Comparison of ENCODE assay signal across 8 cellular contexts in the genomic region with DNA sequence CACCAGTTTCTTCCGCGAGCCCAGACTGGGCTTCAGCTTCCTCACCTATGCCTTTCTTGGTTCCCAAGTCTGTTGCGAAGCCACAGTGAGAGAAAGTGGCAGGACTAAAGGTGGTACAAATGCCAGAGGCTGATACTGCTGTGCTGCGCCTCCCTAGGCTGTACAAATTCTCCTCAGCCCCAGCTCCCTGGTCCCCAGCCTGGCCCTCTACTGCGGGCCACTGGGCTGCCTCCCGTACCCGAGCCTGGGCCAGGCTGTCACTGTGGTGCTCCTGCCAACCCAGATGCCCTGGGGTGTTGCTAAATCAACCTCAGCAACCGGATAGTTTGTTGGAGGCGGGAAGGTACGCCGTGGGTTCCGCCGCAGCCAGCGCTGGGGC. TPM values are rescaled to one million over a fixed set of nuclear protein-coding genes. Genes with fewer than 3 reads are reported as not detected.
DNase-seq lines count a peak whose midpoint lies in the region; ATAC-seq and TF ChIP-seq lines count a peak whose summit lies in the region.

No MANE protein-coding gene starts in this region.

- H4K20me1 ChIP-seq in PC-9 (ENCODE audit: insufficient read depth) (no peaks in the 10 kb centered on the region), fibroblast of lung (ENCODE audit: control insufficient read depth, extremely low read depth, insufficient read depth, low read length) (no peaks in the 10 kb centered on the region), smooth muscle cell (ENCODE audit: low read depth) (peaks cover 11% of the 10 kb centered on the region)

- WGBS in smooth muscle cell (ENCODE audit: low lambda C conversion rate) = 28% methylated on average over 14 of the region's 14 CpGs

- H3K4me1 ChIP-seq in BE2C = no peaks in the 10 kb centered on the region
- peaks cover 18% of the 10 kb centered on the region for H3K4me1 ChIP-seq in PC-9 (replicated peaks; ENCODE audit: insufficient read depth)
- H3K4me1 ChIP-seq in fibroblast of lung (ENCODE audit: control insufficient read depth, extremely low read depth, insufficient read depth, low read length) = peaks cover 13% of the 10 kb centered on the region
- H3K4me1 ChIP-seq in smooth muscle cell (ENCODE audit: low read depth) = no peaks in the 10 kb centered on the region

- intact Hi-C loops in PC-9 (cut with micrococcal nuclease; ENCODE audit: unreplicated experiment) = loop anchor here (1.0 kb wide), 1 partner anchor 33 kb away; no protein-coding TSS in a partner anchor

- TF ChIP-seq CTCF in BE2C (IDR thresholded peaks at IDR 0.05; ENCODE audit: low read depth, low read length) = no peak
- no peak for TF ChIP-seq CTCF in PC-9 (conservative IDR thresholded peaks at IDR 0.05)
- TF ChIP-seq CTCF in fibroblast of lung (conservative IDR thresholded peaks at IDR 0.05 in 1 of 2, IDR thresholded peaks at IDR 0.05 in 1 of 2; ENCODE audit: low read depth in 1 of 2, low read length in 2 of 2) = no peak
- TF ChIP-seq CTCF in smooth muscle cell (IDR thresholded peaks at IDR 0.05; ENCODE audit: borderline replicate concordance, insufficient read depth, poor library complexity, severe bottlenecking) = no peak

- H3F3A ChIP-seq in PC-9 (ENCODE audit: insufficient read depth, low read depth) (peaks cover 12% of the 10 kb centered on the region; the same call in 1 of the 2 replicates), smooth muscle cell (ENCODE audit: low read depth) (peaks cover 4% of the 10 kb centered on the region)

- POLR2A ChIA-PET in PC-9 (lab: Charles Lee; ENCODE audit: unreplicated experiment) = interaction anchor here (0.7 kb wide), 1 partner anchor 610 kb away, joined by 3 read pairs; no protein-coding TSS in a partner anchor

- DNase-seq in BE2C (no peak), PC-9 (no peak), fibroblast of lung (ENCODE audit: low read depth in 2 of 2) (no peak), smooth muscle cell (lab: John Stamatoyannopoulos, UW; ENCODE audit: unreplicated experiment) (no peak), GM19238 (ENCODE audit: insufficient read length, low spot score) (no peak), midbrain (lab: John Stamatoyannopoulos, UW) (no peak), NCI-H2196 treated with DMSO at 0.1 percent for 48 hours (lab: John Stamatoyannopoulos, UW; ENCODE audit: unreplicated experiment) (no peak)

- H3K79me2 ChIP-seq in PC-9 (ENCODE audit: low read depth) (no peaks in the 10 kb centered on the region), fibroblast of lung (ENCODE audit: control insufficient read depth, insufficient read depth, low read length) (no peaks in the 10 kb centered on the region), smooth muscle cell (ENCODE audit: low read depth) (no peaks in the 10 kb centered on the region)

- CTCF ChIA-PET in PC-9 (lab: Charles Lee) = interaction anchor here (0.7 to 3.2 kb wide), 3 partner anchors 38 to 1054 kb away, joined by 3 to 28 read pairs (median 7); partner anchors contain the start of genes DCAF1 and MAPKAPK3

- peak; percentile 15 for ATAC-seq in GM21515 (IDR thresholded peaks at IDR 0.05; ENCODE audit: unreplicated experiment)

- H3K4me2 ChIP-seq in PC-9 = peak overlapping the region; percentile 81
- peak overlapping the region; percentile 75 for H3K4me2 ChIP-seq in fibroblast of lung (ENCODE audit: extremely low read depth, insufficient read depth, low read length)
- peak overlapping the region; percentile 90 for H3K4me2 ChIP-seq in smooth muscle cell

- H3K9ac ChIP-seq in fibroblast of lung (ENCODE audit: insufficient read depth, low read length) (peak overlapping the region; percentile 73), smooth muscle cell (ENCODE audit: low read depth) (no peak overlapping the region)

- no peaks in the 10 kb centered on the region for H3K36me3 ChIP-seq in BE2C
- H3K36me3 ChIP-seq in PC-9 (ENCODE audit: low read depth) = no peaks in the 10 kb centered on the region
- H3K36me3 ChIP-seq in fibroblast of lung (ENCODE audit: control insufficient read depth, insufficient read depth, low read length) = no peaks in the 10 kb centered on the region
- no peaks in the 10 kb centered on the region for H3K36me3 ChIP-seq in smooth muscle cell (ENCODE audit: low read depth)

- no peaks in the 10 kb centered on the region for H3K9me2 ChIP-seq in PC-9 (ENCODE audit: insufficient read depth)

- H2AFZ ChIP-seq in PC-9 = peak overlapping the region; percentile 95; the same call in 1 of the 2 replicates
- H2AFZ ChIP-seq in fibroblast of lung (ENCODE audit: low read length) = peak overlapping the region; percentile 29
- H2AFZ ChIP-seq in smooth muscle cell (ENCODE audit: low read depth) = no peak overlapping the region

- H3K9me3 ChIP-seq in BE2C (no peaks in the 10 kb centered on the region), PC-9 (ENCODE audit: insufficient read depth, low read depth) (no peaks in the 10 kb centered on the region), fibroblast of lung (ENCODE audit: control insufficient read depth, insufficient read depth, low read depth, low read length) (no peaks in the 10 kb centered on the region), smooth muscle cell (replicated peaks; ENCODE audit: low read depth) (no peaks in the 10 kb centered on the region)

- H3K4me3 ChIP-seq in BE2C (ENCODE audit: low read depth, low read length) (peak overlapping the region; percentile 72), PC-9 (peak overlapping the region; percentile 82; the same call in 1 of the 2 replicates), fibroblast of lung (replicated peaks in 1 of 4; ENCODE audit: control extremely low read depth in 1 of 4, insufficient read depth in 1 of 4, low read depth in 3 of 4, low read length in 4 of 4) (peak overlapping the region; percentile 33 to 96 (median 66)), smooth muscle cell (peak overlapping the region; percentile 90)

- no peak overlapping the region for H3K27ac ChIP-seq in PC-9
- peak overlapping the region; percentile 33 for H3K27ac ChIP-seq in fibroblast of lung (ENCODE audit: insufficient read depth, low read length)
- H3K27ac ChIP-seq in smooth muscle cell (ENCODE audit: low read depth) = no peak overlapping the region

- H3K27me3 ChIP-seq in BE2C (no peaks in the 10 kb centered on the region), PC-9 (ENCODE audit: insufficient read depth, low read depth) (no peaks in the 10 kb centered on the region), fibroblast of lung (ENCODE audit: control insufficient read depth, insufficient read depth, low read length) (no peaks in the 10 kb centered on the region), smooth muscle cell (ENCODE audit: low read depth) (no peaks in the 10 kb centered on the region)

- BruUV-seq in PC-9 (replicated peaks; lab: Mats Ljungman, UMichigan) = no TSS peak

RNA-seq across cellular contexts. Expression of gene TEX264, which starts 0.4 kb away (rescaled TPM):
- 51.9 TPM for polyA plus RNA-seq in BE2C (2012; ENCODE audit: insufficient read depth, insufficient read length, low read depth)
- total RNA-seq in PC-9 (2021) (44.3 and 53.0 TPM in 2 replicates), fibroblast of lung (51.0 and 54.4 TPM in 2 replicates), smooth muscle cell (33.4 and 41.0 TPM in 2 replicates)
- polyA plus RNA-seq in fibroblast of lung (34.3 and 44.1 TPM in 2 replicates), smooth muscle cell (39.8 and 51.6 TPM in 2 replicates)
- polyA plus RNA-seq in fibroblast of lung (2012) = 34.4 and 44.2 TPM in 2 replicates
- polyA minus RNA-seq in fibroblast of lung (ENCODE audit: low replicate concordance) = 87.4 and 115 TPM in 2 replicates

RNA-seq across cellular contexts. Expression of gene GRM2, which starts 36.2 kb away (rescaled TPM):
- polyA plus RNA-seq in BE2C (2012; ENCODE audit: insufficient read depth, insufficient read length, low read depth) = 1.3 TPM
- total RNA-seq in PC-9 (2021) (0.13 and 0.25 TPM in 2 replicates), fibroblast of lung (under 0.01 TPM in 2 replicates), smooth muscle cell (0.63 TPM in 1 of 2 replicates, not detected in the other)
- polyA plus RNA-seq in fibroblast of lung (0.02 and 0.06 TPM in 2 replicates), smooth muscle cell (0.40 and 0.65 TPM in 2 replicates)
- 0.06 TPM in 1 of 2 replicates, not detected in the other for polyA plus RNA-seq in fibroblast of lung (2012)
- polyA minus RNA-seq in fibroblast of lung (ENCODE audit: low replicate concordance) = not detected in 2 replicates
